ENCODE assay signal across 18 cellular contexts in genomic region chr14:89393346-89393745, GRCh38. TPM values are rescaled to one million over a fixed set of nuclear protein-coding genes. Genes with fewer than 3 reads are reported as not detected.
DNase-seq lines count a peak whose midpoint lies in the region; ATAC-seq and TF ChIP-seq lines count a peak whose summit lies in the region.
"Had no signal": no experiment of that assay in that cellular context is flagged by ENCODE, and none has a peak within 500 bp of the region (broad histone marks: within the 10 kb centered on the region; RNA-seq: fewer than 3 reads in every experiment).

No MANE protein-coding gene starts in this region.

- H3K27me3 ChIP-seq in GM23338 (ENCODE audit: insufficient read depth): no peaks in the 10 kb centered on the region
- H3K27me3 ChIP-seq in neutrophil: no peaks in the 10 kb centered on the region
- H3K27me3 ChIP-seq in SJCRH30: no peaks in the 10 kb centered on the region
- H3K27me3 ChIP-seq: body of pancreas had no signal

- H3K9me3 ChIP-seq in neutrophil: no peaks in the 10 kb centered on the region
- no peaks in the 10 kb centered on the region for H3K9me3 ChIP-seq in SJCRH30 (replicated peaks)
- H3K9me3 ChIP-seq: body of pancreas had no signal

- TF ChIP-seq CTCF in GM23338 (conservative IDR thresholded peaks at IDR 0.05; ENCODE audit: low read depth in 2 of 2) (no peak), neutrophil (IDR thresholded peaks at IDR 0.05) (no peak), GM10248 (IDR thresholded peaks at IDR 0.05; ENCODE audit: control extremely low read depth, extremely low read depth, low read depth, missing control alignments) (no peak)

- DNase-seq in activated CD4-positive, alpha-beta T cell treated with anti-CD3 and anti-CD28 coated beads for 36 hours: no peak
- DNase-seq in activated CD4-positive, alpha-beta T cell treated with anti-CD3 and anti-CD28 coated beads, Interleukin-2, amount 50 U/mL, for 1 hour: no peak
- DNase-seq in GM23338 (ENCODE audit: low spot score) (no peak), SJCRH30 (no peak), GM10248 (ENCODE audit: extremely low spot score) (no peak)
- DNase-seq in activated naive CD8-positive, alpha-beta T cell treated with anti-CD3 and anti-CD28 coated beads, Interleukin-2, amount 10 ng/mL, durations not matched to agents 7 days and 5 days: no peak
- DNase-seq: activated gamma-delta T cell, body of pancreas, Kasumi-1, left ventricle myocardium superior, NCI-H1436, NCI-H226 had no signal

- H3K4me2 ChIP-seq in GM23338: 0 out of 2 replicates have a peak overlapping the region, but pooled peaks have one; percentile 20
- H3K4me2 ChIP-seq: smooth muscle cell had no signal

- H3F3A ChIP-seq in GM23338 (replicated peaks; ENCODE audit: low read depth): peaks cover 5% of the 10 kb centered on the region; the same call in 1 of the 2 replicates

- intact Hi-C loops in activated CD4-positive, alpha-beta T cell treated with anti-CD3 and anti-CD28 coated beads for 36 hours (cut with DNase I, micrococcal nuclease): no loop called here

- H3K36me3 Mint-ChIP-seq in activated CD4-positive, alpha-beta T cell treated with anti-CD3 and anti-CD28 coated beads for 36 hours (ENCODE audit: low read depth): peaks cover 26% of the 10 kb centered on the region
- H3K36me3 Mint-ChIP-seq in GM23338 (ENCODE audit: low read depth): peaks cover 44% of the 10 kb centered on the region
- H3K36me3 Mint-ChIP-seq in activated naive CD8-positive, alpha-beta T cell treated with anti-CD3 and anti-CD28 coated beads, Interleukin-2, amount 10 ng/mL, durations not matched to agents 7 days and 5 days: peaks cover 19% of the 10 kb centered on the region
- H3K36me3 Mint-ChIP-seq: type B pancreatic cell had no signal

- H4K20me1 ChIP-seq in GM23338 (replicated peaks; ENCODE audit: insufficient read depth): peaks cover 69% of the 10 kb centered on the region

- no peaks in the 10 kb centered on the region for H3K27me3 Mint-ChIP-seq in activated CD4-positive, alpha-beta T cell treated with anti-CD3 and anti-CD28 coated beads for 36 hours
- peaks cover 9% of the 10 kb centered on the region for H3K27me3 Mint-ChIP-seq in GM23338 (ENCODE audit: insufficient read depth, low read depth, poor library complexity)
- no peaks in the 10 kb centered on the region for H3K27me3 Mint-ChIP-seq in activated naive CD8-positive, alpha-beta T cell treated with anti-CD3 and anti-CD28 coated beads, Interleukin-2, amount 10 ng/mL, durations not matched to agents 7 days and 5 days
- H3K27me3 Mint-ChIP-seq: type B pancreatic cell had no signal

- H3K27ac ChIP-seq in GM23338 (ENCODE audit: low read depth): peak overlapping the region; percentile 45; the same call in 1 of the 2 replicates
- peak overlapping the region; percentile 9 for H3K27ac ChIP-seq in neutrophil
- no peak overlapping the region for H3K27ac ChIP-seq in SJCRH30
- H3K27ac ChIP-seq: body of pancreas, C4-2B had no signal

- H3K4me3 ChIP-seq in GM23338 (no peak overlapping the region), neutrophil (ENCODE audit: low read depth in 1 of 2, low read length in 1 of 2) (no peak overlapping the region), SJCRH30 (no peak overlapping the region)
- H3K4me3 ChIP-seq: body of pancreas, smooth muscle cell had no signal

- H2AFZ ChIP-seq in GM23338: no peak overlapping the region

- no peak for ATAC-seq in activated CD4-positive, alpha-beta T cell treated with anti-CD3 and anti-CD28 coated beads for 36 hours
- ATAC-seq in GM23338 (no peak), GM19467 (IDR thresholded peaks at IDR 0.05; ENCODE audit: unreplicated experiment) (no peak)
- ATAC-seq in activated naive CD8-positive, alpha-beta T cell treated with anti-CD3 and anti-CD28 coated beads, Interleukin-2, amount 10 ng/mL, durations not matched to agents 7 days and 5 days (ENCODE audit: low read depth): peak; percentile 26
- ATAC-seq: body of pancreas, esophagus mucosa, left ventricle myocardium superior had no signal

- POLR2A ChIA-PET in activated CD4-positive, alpha-beta T cell treated with anti-CD3 and anti-CD28 coated beads for 36 hours (lab: Charles Lee): no interaction called here
- POLR2A ChIA-PET in activated naive CD8-positive, alpha-beta T cell treated with anti-CD3 and anti-CD28 coated beads, Interleukin-2, amount 10 ng/mL, durations not matched to agents 7 days and 5 days (lab: Charles Lee): no interaction called here
- POLR2A ChIA-PET in GM10248 (lab: Yijun Ruan, JAX): no interaction called here

- H3K27ac Mint-ChIP-seq in activated CD4-positive, alpha-beta T cell treated with anti-CD3 and anti-CD28 coated beads for 36 hours: peak overlapping the region; percentile 17
- peak overlapping the region; percentile 8; the same call in 1 of the 2 replicates for H3K27ac Mint-ChIP-seq in GM23338
- peak overlapping the region; percentile 73 for H3K27ac Mint-ChIP-seq in activated naive CD8-positive, alpha-beta T cell treated with anti-CD3 and anti-CD28 coated beads, Interleukin-2, amount 10 ng/mL, durations not matched to agents 7 days and 5 days
- H3K27ac Mint-ChIP-seq: type B pancreatic cell had no signal

- CTCF ChIA-PET in activated CD4-positive, alpha-beta T cell treated with anti-CD3 and anti-CD28 coated beads for 36 hours (lab: Charles Lee): no interaction called here
- CTCF ChIA-PET in GM10248 (lab: Yijun Ruan, JAX): no interaction called here

- H3K79me2 ChIP-seq in GM23338 (replicated peaks; ENCODE audit: insufficient read depth): peaks cover 100% of the 10 kb centered on the region

- H3K4me1 ChIP-seq in GM23338 (ENCODE audit: insufficient read depth) (peaks cover 62% of the 10 kb centered on the region), neutrophil (ENCODE audit: control insufficient read depth in 1 of 2, insufficient read depth in 1 of 2, low read depth in 1 of 2, low read length in 1 of 2) (peaks cover 27 to 45% of the 10 kb centered on the region in 2 experiments), SJCRH30 (no peaks in the 10 kb centered on the region)

- no peaks in the 10 kb centered on the region for H3K9me3 Mint-ChIP-seq in activated CD4-positive, alpha-beta T cell treated with anti-CD3 and anti-CD28 coated beads for 36 hours (ENCODE audit: low read depth)
- no peaks in the 10 kb centered on the region; the same call in 2 of the 3 replicates for H3K9me3 Mint-ChIP-seq in GM23338
- H3K9me3 Mint-ChIP-seq in activated naive CD8-positive, alpha-beta T cell treated with anti-CD3 and anti-CD28 coated beads, Interleukin-2, amount 10 ng/mL, durations not matched to agents 7 days and 5 days: no peaks in the 10 kb centered on the region
- H3K9me3 Mint-ChIP-seq: type B pancreatic cell had no signal

- H3K9me2 ChIP-seq in GM23338 (ENCODE audit: insufficient read depth): no peaks in the 10 kb centered on the region

- peaks cover 50% of the 10 kb centered on the region for H3K4me1 Mint-ChIP-seq in activated CD4-positive, alpha-beta T cell treated with anti-CD3 and anti-CD28 coated beads for 36 hours
- peaks cover 74% of the 10 kb centered on the region for H3K4me1 Mint-ChIP-seq in GM23338
- peaks cover 20% of the 10 kb centered on the region for H3K4me1 Mint-ChIP-seq in activated naive CD8-positive, alpha-beta T cell treated with anti-CD3 and anti-CD28 coated beads, Interleukin-2, amount 10 ng/mL, durations not matched to agents 7 days and 5 days

- no peak overlapping the region for H3K4me3 Mint-ChIP-seq in activated CD4-positive, alpha-beta T cell treated with anti-CD3 and anti-CD28 coated beads for 36 hours
- no peak overlapping the region for H3K4me3 Mint-ChIP-seq in GM23338
- H3K4me3 Mint-ChIP-seq in activated naive CD8-positive, alpha-beta T cell treated with anti-CD3 and anti-CD28 coated beads, Interleukin-2, amount 10 ng/mL, durations not matched to agents 7 days and 5 days: no peak overlapping the region
- H3K4me3 Mint-ChIP-seq: type B pancreatic cell had no signal

- H3K36me3 ChIP-seq in GM23338 (ENCODE audit: insufficient read depth) (0 out of 2 replicates have a peak, but pooled peaks cover 4% of the 10 kb centered on the region), neutrophil (no peaks in the 10 kb centered on the region), SJCRH30 (no peaks in the 10 kb centered on the region)

RNA-seq across cellular contexts. Expression of gene FOXN3, which starts 23.7 kb away (rescaled TPM):
- 10 to 100 TPM; 69.1 to 76.3 TPM for total RNA-seq in activated CD4-positive, alpha-beta T cell treated with anti-CD3 and anti-CD28 coated beads for 36 hours
- total RNA-seq in GM23338 (2014; rRNA removed; shearing (Covaris generic)): 149 and 167 TPM in 2 replicates
- polyA plus RNA-seq in GM23338 (2016; fragmentation: Nextera tagmentation; extraction: Ambion mirVana): 88.3 and 98.9 TPM in 2 replicates
- 100 to 1,000 TPM; 101 to 102 TPM for total RNA-seq in activated naive CD8-positive, alpha-beta T cell treated with anti-CD3 and anti-CD28 coated beads, Interleukin-2, amount 10 ng/mL, durations not matched to agents 7 days and 5 days
- total RNA-seq in SJCRH30 (2014; rRNA removed; shearing (Covaris generic)): 45.8 and 49.7 TPM in 2 replicates

Comparison
In these comparisons a context has a peak if more than half of its experiments do, and no peak if none do; other contexts are left out.
1. H3K27ac Mint-ChIP-seq: peak in every context shown above with its lines; median percentile 73 in activated naive CD8-positive, alpha-beta T cell treated with anti-CD3 and anti-CD28 coated beads, Interleukin-2, amount 10 ng/mL, durations not matched to agents 7 days and 5 days; 17 in activated CD4-positive, alpha-beta T cell treated with anti-CD3 and anti-CD28 coated beads for 36 hours; 8 in GM23338.